Comparison of ENCODE assay signal across 8 cellular contexts in genomic region chr1:200266871-200267270, GRCh38.
"Had no signal": no experiment of that assay in that cellular context is flagged by ENCODE, and none has a peak within 500 bp of the region (broad histone marks: within the 10 kb centered on the region; RNA-seq: fewer than 3 reads in every experiment).

No MANE protein-coding gene starts in this region.

- ATAC-seq: GM12878 had no signal

- DNase-seq: GDM1, GF-D8 had no signal

- H3K4me3 ChIP-seq: GM12878 had no signal

- FAIRE-seq: G401.6, GM12878, GM12891, GM12892, GM18507, GM19239 had no signal
